Comparison of ENCODE assay signal across 8 cellular contexts in genomic region chr17:28896491-28896883, GRCh38. TPM values are rescaled to one million over a fixed set of nuclear protein-coding genes. Genes with fewer than 3 reads are reported as not detected.
A peak's percentile ranks its signal among the peaks of the same experiment; 100 is the strongest.
DNase-seq lines count a peak whose midpoint lies in the region; ATAC-seq and TF ChIP-seq lines count a peak whose summit lies in the region.

No MANE protein-coding gene starts in this region.

- H3K9me3 ChIP-seq in cardiac muscle cell (ENCODE audit: low read depth) (no peaks in the 10 kb centered on the region), upper lobe of right lung (no peaks in the 10 kb centered on the region)

- H3K27ac ChIP-seq in cardiac muscle cell (peak overlapping the region; percentile 74), upper lobe of right lung (peak overlapping the region; percentile 98)

- H3K36me3 Mint-ChIP-seq in memory B cell: peaks cover 9% of the 10 kb centered on the region

- H3K9me3 Mint-ChIP-seq in memory B cell: no peaks in the 10 kb centered on the region

- H3K4me1 ChIP-seq in cardiac muscle cell (ENCODE audit: low read depth) (peaks cover 12% of the 10 kb centered on the region), upper lobe of right lung (peaks cover 47% of the 10 kb centered on the region)

- H3K4me3 ChIP-seq in cardiac muscle cell: peak overlapping the region; percentile 80
- peak overlapping the region; percentile 76 for H3K4me3 ChIP-seq in astrocyte of the spinal cord (ENCODE audit: low read depth, low read length)
- peak overlapping the region; percentile 89 for H3K4me3 ChIP-seq in upper lobe of right lung

- no peaks in the 10 kb centered on the region for H3K27me3 Mint-ChIP-seq in memory B cell

- peak overlapping the region; percentile 99 for H3K27ac Mint-ChIP-seq in memory B cell

- DNase-seq in cardiac muscle cell (ENCODE audit: low read depth in 1 of 2, low spot score in 1 of 2) (no peak), left cardiac atrium (no peak), astrocyte of the spinal cord (ENCODE audit: low read depth, low spot score) (no peak), memory B cell (ENCODE audit: low spot score in 2 of 2) (no peak), upper lobe of right lung (no peak), LoVo (ENCODE audit: low spot score) (no peak)

- H3K4me1 Mint-ChIP-seq in memory B cell: peaks cover 46% of the 10 kb centered on the region

- peak overlapping the region; percentile 98 for H3K4me3 Mint-ChIP-seq in memory B cell

- in situ Hi-C loops in astrocyte of the spinal cord (cut with HindIII; ENCODE audit: low sequenced_read_pairs): no loop called here

- TF ChIP-seq CTCF in cardiac muscle cell (IDR thresholded peaks at IDR 0.05; ENCODE audit: low read depth, low read length): no peak
- TF ChIP-seq CTCF in astrocyte of the spinal cord (IDR thresholded peaks at IDR 0.05; ENCODE audit: low read depth, low read length): no peak
- TF ChIP-seq CTCF in upper lobe of right lung (IDR thresholded peaks at IDR 0.05): no peak

- H3K27me3 ChIP-seq in cardiac muscle cell (no peaks in the 10 kb centered on the region), upper lobe of right lung (no peaks in the 10 kb centered on the region)

- intact Hi-C loops in left cardiac atrium (cut with DNase I): no loop called here
- intact Hi-C loops in upper lobe of right lung (cut with DNase I): no loop called here

- ATAC-seq in left cardiac atrium: no peak
- ATAC-seq in memory B cell (ENCODE audit: low read depth): no peak
- no peak for ATAC-seq in upper lobe of right lung
- ATAC-seq in GM18502 (IDR thresholded peaks at IDR 0.05; ENCODE audit: poor library complexity, unreplicated experiment): no peak
- ATAC-seq in GM18498 (IDR thresholded peaks at IDR 0.05; ENCODE audit: unreplicated experiment): no peak

- no peaks in the 10 kb centered on the region for H3K36me3 ChIP-seq in cardiac muscle cell
- H3K36me3 ChIP-seq in upper lobe of right lung: no peaks in the 10 kb centered on the region

RNA-seq across cellular contexts. Expression of gene FLOT2, which starts 1.0 kb away (rescaled TPM):
- total RNA-seq in cardiac muscle cell (102 and 110 TPM in 2 replicates), left cardiac atrium (100 to 1,000 TPM in 1 of 2 donors, 10 to 100 TPM in 1; 89.9 to 107 TPM), upper lobe of right lung (157 TPM)
- 145 and 158 TPM in 2 replicates for polyA plus RNA-seq in cardiac muscle cell

RNA-seq across cellular contexts. Expression of gene DHRS13, which starts 6.4 kb away (rescaled TPM):
- total RNA-seq in cardiac muscle cell (40.9 and 44.6 TPM in 2 replicates), left cardiac atrium (1 to 10 TPM; 2.8 to 3.7 TPM), upper lobe of right lung (12.8 TPM)
- polyA plus RNA-seq in cardiac muscle cell: 28.1 and 35.4 TPM in 2 replicates

RNA-seq across cellular contexts. Expression of gene ERAL1, which starts 41.7 kb away (rescaled TPM):
- total RNA-seq in cardiac muscle cell: 32.3 and 44.3 TPM in 2 replicates
- polyA plus RNA-seq in cardiac muscle cell: 75.2 and 77.1 TPM in 2 replicates
- 10 to 100 TPM; 29.0 to 30.2 TPM for total RNA-seq in left cardiac atrium
- total RNA-seq in upper lobe of right lung: 24.4 TPM

RNA-seq across cellular contexts. Expression of gene FAM222B, which starts 53.9 kb away (rescaled TPM):
- 19.4 and 25.5 TPM in 2 replicates for total RNA-seq in cardiac muscle cell
- 30.3 and 34.1 TPM in 2 replicates for polyA plus RNA-seq in cardiac muscle cell
- total RNA-seq in left cardiac atrium: 10 to 100 TPM; 15.7 to 18.8 TPM
- total RNA-seq in upper lobe of right lung: 22.2 TPM

RNA-seq across cellular contexts. Expression of gene PHF12, which starts 54.8 kb away (rescaled TPM):
- 45.6 and 46.1 TPM in 2 replicates for total RNA-seq in cardiac muscle cell
- polyA plus RNA-seq in cardiac muscle cell: 11.6 and 17.9 TPM in 2 replicates
- 10 to 100 TPM; 18.8 to 23.4 TPM for total RNA-seq in left cardiac atrium
- total RNA-seq in upper lobe of right lung: 40.0 TPM
